17 cellular contexts compared by ENCODE assay signal in genomic region chr5:1771149-1772065, GRCh38.
"Had no signal": no experiment of that assay in that cellular context is flagged by ENCODE, and none has a peak within 500 bp of the region (broad histone marks: within the 10 kb centered on the region; RNA-seq: fewer than 3 reads in every experiment).

No MANE protein-coding gene starts in this region.

- H3K9me3 Mint-ChIP-seq: activated naive CD4-positive, alpha-beta T cell treated with anti-CD3 and anti-CD28 coated beads, Interleukin-2, amount 50 U/mL, for 72 hours; activated T-cell treated with anti-CD3 and anti-CD28 coated beads, Interleukin-2, amount 50 U/mL, for 24 hours; naive thymus-derived CD4-positive, alpha-beta T cell; type B pancreatic cell had no signal

- H3K4me3 Mint-ChIP-seq: activated CD8-positive, alpha-beta memory T cell treated with anti-CD3 and anti-CD28 coated beads, Interleukin-2, amount 10 ng/mL, durations not matched to agents 7 days and 5 days; activated T-cell treated with anti-CD3 and anti-CD28 coated beads, Interleukin-2, amount 50 U/mL, for 24 hours; endodermal cell; naive thymus-derived CD4-positive, alpha-beta T cell; T-helper 17 cell; type B pancreatic cell had no signal

- H3K4me1 Mint-ChIP-seq: activated CD8-positive, alpha-beta memory T cell treated with anti-CD3 and anti-CD28 coated beads, Interleukin-2, amount 10 ng/mL, durations not matched to agents 7 days and 5 days; endodermal cell had no signal

- H3K4me1 ChIP-seq: suprapubic skin had no signal

- H3K36me3 ChIP-seq: neutrophil, suprapubic skin had no signal

- H3K36me3 Mint-ChIP-seq: activated CD8-positive, alpha-beta memory T cell treated with anti-CD3 and anti-CD28 coated beads, Interleukin-2, amount 10 ng/mL, durations not matched to agents 7 days and 5 days; activated naive CD4-positive, alpha-beta T cell treated with anti-CD3 and anti-CD28 coated beads, Interleukin-2, amount 50 U/mL, for 72 hours; naive thymus-derived CD4-positive, alpha-beta T cell; type B pancreatic cell had no signal

- H3K4me3 ChIP-seq: suprapubic skin had no signal

- H3K9me3 ChIP-seq: neutrophil, suprapubic skin had no signal

- DNase-seq: activated CD4-positive, alpha-beta T cell treated with anti-CD3 and anti-CD28 coated beads, Interleukin-2, amount 50 U/mL, for 48 hours; activated CD8-positive, alpha-beta memory T cell treated with anti-CD3 and anti-CD28 coated beads, Interleukin-2, amount 10 ng/mL, durations not matched to agents 7 days and 5 days; activated effector memory CD4-positive, alpha-beta T cell treated with Interleukin-2 at 50 U/mL for 16 hours; activated T-cell treated with anti-CD3 and anti-CD28 coated beads, Interleukin-2, amount 50 U/mL, for 24 hours; endodermal cell; erythroblast; hippocampal formation; kidney glomerular epithelial cell; naive thymus-derived CD4-positive, alpha-beta T cell; stimulated activated CD4-positive, alpha-beta T cell treated with anti-CD3 and anti-CD28 coated beads, Interleukin-2, amount 100 ng/mL, for 48 hours; stimulated activated naive CD4-positive, alpha-beta T cell treated with Interleukin-2 at 50 U/mL for 16 hours; T-helper 17 cell had no signal

- H3K27me3 Mint-ChIP-seq: activated T-cell treated with anti-CD3 and anti-CD28 coated beads, Interleukin-2, amount 50 U/mL, for 24 hours had no signal

- ATAC-seq: activated CD8-positive, alpha-beta memory T cell treated with anti-CD3 and anti-CD28 coated beads, Interleukin-2, amount 10 ng/mL, durations not matched to agents 7 days and 5 days; activated naive CD4-positive, alpha-beta T cell treated with anti-CD3 and anti-CD28 coated beads, Interleukin-2, amount 50 U/mL, for 72 hours; naive thymus-derived CD4-positive, alpha-beta T cell; T-helper 17 cell had no signal

- H3K27ac ChIP-seq: neutrophil, suprapubic skin had no signal

- H3K27me3 ChIP-seq: suprapubic skin had no signal

- H3K27ac Mint-ChIP-seq: activated CD8-positive, alpha-beta memory T cell treated with anti-CD3 and anti-CD28 coated beads, Interleukin-2, amount 10 ng/mL, durations not matched to agents 7 days and 5 days; activated naive CD4-positive, alpha-beta T cell treated with anti-CD3 and anti-CD28 coated beads, Interleukin-2, amount 50 U/mL, for 72 hours; activated T-cell treated with anti-CD3 and anti-CD28 coated beads, Interleukin-2, amount 50 U/mL, for 24 hours; endodermal cell; naive thymus-derived CD4-positive, alpha-beta T cell; progenitor cell of endocrine pancreas; type B pancreatic cell had no signal
